In genomic region chr9:134495881-134496412, GRCh38 we compare ENCODE assay signal across 15 cellular contexts.
DNase-seq lines count a peak whose midpoint lies in the region; ATAC-seq and TF ChIP-seq lines count a peak whose summit lies in the region.
"Had no signal": no experiment of that assay in that cellular context is flagged by ENCODE, and none has a peak within 500 bp of the region (broad histone marks: within the 10 kb centered on the region; RNA-seq: fewer than 3 reads in every experiment).

No MANE protein-coding gene starts in this region.

- no peaks in the 10 kb centered on the region for H3K36me3 Mint-ChIP-seq in natural killer cell treated with Interleukin-12 subunit alpha and Interleukin-12 subunit beta and Interleukin-15 and Interleukin-18, amount 100 ng/mL, for 72 hours
- H3K36me3 Mint-ChIP-seq in progenitor cell of endocrine pancreas (ENCODE audit: insufficient read depth) = no peaks in the 10 kb centered on the region
- H3K36me3 Mint-ChIP-seq: CD8-positive, alpha-beta T cell had no signal

- no peaks in the 10 kb centered on the region for H3K9me3 ChIP-seq in SK-N-SH
- H3K9me3 ChIP-seq in IMR-90 (ENCODE audit: control insufficient read depth, insufficient read depth, low read length) = peaks cover under 1% of the 10 kb centered on the region; the same call in 1 of the 2 replicates
- no peaks in the 10 kb centered on the region for H3K9me3 ChIP-seq in transverse colon

- H3K4me3 ChIP-seq in SK-N-SH (ENCODE audit: low read depth in 2 of 2, low read length in 1 of 2) = no peak overlapping the region
- H3K4me3 ChIP-seq in IMR-90 (ENCODE audit: insufficient read depth, low read depth, low read length) = no peak overlapping the region
- no peak overlapping the region for H3K4me3 ChIP-seq in transverse colon
- H3K4me3 ChIP-seq: BLaER1 had no signal

- TF ChIP-seq POLR2A in IMR-90 (IDR thresholded peaks at IDR 0.05; ENCODE audit: low read depth, low read length) (no peak), transverse colon (IDR thresholded peaks at IDR 0.05) (no peak)

- H2BK20ac ChIP-seq in IMR-90 (ENCODE audit: low read depth, low read length) = peak overlapping the region; percentile 84

- peaks cover 18% of the 10 kb centered on the region for H3F3A ChIP-seq in SK-N-SH (replicated peaks; ENCODE audit: insufficient read depth)

- no peaks in the 10 kb centered on the region for H4K20me1 ChIP-seq in SK-N-SH (ENCODE audit: insufficient read depth)
- no peaks in the 10 kb centered on the region for H4K20me1 ChIP-seq in IMR-90 (ENCODE audit: insufficient read depth, low read length)
- H4K20me1 ChIP-seq: BLaER1 had no signal

- no TSS peak for BruUV-seq in IMR-90 (replicated peaks; lab: Mats Ljungman, UMichigan)

- H3K27me3 ChIP-seq in SK-N-SH (ENCODE audit: insufficient read depth) (no peaks in the 10 kb centered on the region; the same call in 1 of the 2 replicates), IMR-90 (ENCODE audit: control insufficient read depth, insufficient read depth, low read length) (no peaks in the 10 kb centered on the region), transverse colon (peaks cover 5% of the 10 kb centered on the region), foreskin keratinocyte (peaks cover 11% of the 10 kb centered on the region)

- peaks cover 8% of the 10 kb centered on the region for H3K9me1 ChIP-seq in IMR-90 (ENCODE audit: insufficient read depth, low read length)

- peaks cover 4 to 23% of the 10 kb centered on the region in 2 experiments; a peak in 2 of 4 replicates for H3K4me1 ChIP-seq in SK-N-SH (ENCODE audit: control insufficient read depth in 1 of 2, insufficient read depth in 2 of 2, low read depth in 1 of 2, low read length in 1 of 2)
- H3K4me1 ChIP-seq in IMR-90 (ENCODE audit: control insufficient read depth, insufficient read depth, low read length) = peaks cover 24% of the 10 kb centered on the region
- peaks cover 0 to 5% (median 0%) of the 10 kb centered on the region in 4 donors for H3K4me1 ChIP-seq in transverse colon
- H3K4me1 ChIP-seq in foreskin keratinocyte = no peaks in the 10 kb centered on the region

- H3K27ac ChIP-seq in SK-N-SH (ENCODE audit: low read depth in 2 of 2, low read length in 1 of 2) (no peak overlapping the region), IMR-90 (ENCODE audit: insufficient read depth, low read length) (peak overlapping the region; percentile 27; the same call in 1 of the 2 replicates), transverse colon (no peak overlapping the region), foreskin keratinocyte (no peak overlapping the region)
- H3K27ac ChIP-seq: 22Rv1, BLaER1 had no signal

- TF ChIP-seq CTCF in SK-N-SH (IDR thresholded peaks at IDR 0.05) (no peak), IMR-90 (conservative IDR thresholded peaks at IDR 0.05; ENCODE audit: low read depth, low read length) (no peak), transverse colon (IDR thresholded peaks at IDR 0.05) (no peak), progenitor cell of endocrine pancreas (IDR thresholded peaks at IDR 0.05; ENCODE audit: unreplicated experiment) (no peak), foreskin keratinocyte (conservative IDR thresholded peaks at IDR 0.05) (no peak)

- TF ChIP-seq RAD21 in SK-N-SH (IDR thresholded peaks at IDR 0.05; ENCODE audit: low read length) (no peak), IMR-90 (IDR thresholded peaks at IDR 0.05; ENCODE audit: low read length) (no peak)

- peak overlapping the region; percentile 90 for H2AK5ac ChIP-seq in IMR-90 (ENCODE audit: low read depth, low read length)

- no peak overlapping the region for H3K56ac ChIP-seq in IMR-90 (ENCODE audit: extremely low read depth, insufficient read depth, low read length)

- H2AK9ac ChIP-seq in IMR-90 (replicated peaks; ENCODE audit: low read depth, low read length, poor library complexity) = peak overlapping the region; percentile 89

- peak overlapping the region; percentile 98; the same call in 2 of the 3 replicates for H2BK15ac ChIP-seq in IMR-90 (ENCODE audit: low read depth, low read length)

- 92% methylated on average over 16 of the region's 17 CpGs for WGBS in SK-N-SH (ENCODE audit: low lambda C conversion rate)
- WGBS in IMR-90 (ENCODE audit: extremely low coverage in 2 of 2, insufficient read length in 1 of 2), 2 experiments = 98% methylated on average over 11 of the region's 17 CpGs; no CpG with 5 or more reads in 1 of the 2 experiments
- WGBS in transverse colon (ENCODE audit: low coverage in 1 of 2), 2 donors = 84 to 93% methylated on average over 8 to 17 of the region's 17 CpGs

- no peak overlapping the region for H3K4me3 Mint-ChIP-seq in natural killer cell treated with Interleukin-12 subunit alpha and Interleukin-12 subunit beta and Interleukin-15 and Interleukin-18, amount 100 ng/mL, for 72 hours
- no peak overlapping the region for H3K4me3 Mint-ChIP-seq in progenitor cell of endocrine pancreas (ENCODE audit: low read depth)
- H3K4me3 Mint-ChIP-seq: CD8-positive, alpha-beta T cell had no signal

- H3K9ac ChIP-seq in SK-N-SH (no peak overlapping the region), IMR-90 (ENCODE audit: low read depth, low read length) (no peak overlapping the region)
- H3K9ac ChIP-seq: BLaER1 had no signal

- H3K27me3 Mint-ChIP-seq in natural killer cell treated with Interleukin-12 subunit alpha and Interleukin-12 subunit beta and Interleukin-15 and Interleukin-18, amount 100 ng/mL, for 72 hours = peaks cover 0 to 10% of the 10 kb centered on the region in 2 donors
- peaks cover 7% of the 10 kb centered on the region for H3K27me3 Mint-ChIP-seq in progenitor cell of endocrine pancreas

- peak overlapping the region; percentile 7 for H2BK5ac ChIP-seq in IMR-90 (ENCODE audit: low read depth, low read length, poor library complexity, severe bottlenecking)

- peak overlapping the region; percentile 26; the same call in 1 of the 2 replicates for H3K4me2 ChIP-seq in SK-N-SH
- no peak overlapping the region for H3K4me2 ChIP-seq in IMR-90 (ENCODE audit: low read depth, low read length)
- H3K4me2 ChIP-seq: BLaER1 had no signal

- peak overlapping the region; percentile 43; the same call in 1 of the 2 replicates for H4K5ac ChIP-seq in IMR-90 (ENCODE audit: low read depth, low read length)

- no peaks in the 10 kb centered on the region for H3K9me3 Mint-ChIP-seq in natural killer cell treated with Interleukin-12 subunit alpha and Interleukin-12 subunit beta and Interleukin-15 and Interleukin-18, amount 100 ng/mL, for 72 hours
- no peaks in the 10 kb centered on the region for H3K9me3 Mint-ChIP-seq in progenitor cell of endocrine pancreas (ENCODE audit: low read depth)
- H3K9me3 Mint-ChIP-seq: CD8-positive, alpha-beta T cell had no signal

- peak overlapping the region; percentile 57 for H3K14ac ChIP-seq in IMR-90 (replicated peaks; ENCODE audit: low read depth, low read length)

- H3K23ac ChIP-seq in IMR-90 (ENCODE audit: low read depth, low read length) = peak overlapping the region; percentile 32; the same call in 1 of the 2 replicates

- H3K27ac Mint-ChIP-seq in natural killer cell treated with Interleukin-12 subunit alpha and Interleukin-12 subunit beta and Interleukin-15 and Interleukin-18, amount 100 ng/mL, for 72 hours = no peak overlapping the region
- no peak overlapping the region for H3K27ac Mint-ChIP-seq in progenitor cell of endocrine pancreas
- H3K27ac Mint-ChIP-seq: CD8-positive, alpha-beta T cell had no signal

- H2AFZ ChIP-seq in SK-N-SH (ENCODE audit: low read depth) (no peak overlapping the region), IMR-90 (replicated peaks; ENCODE audit: low read length, poor library complexity) (peak overlapping the region; percentile 83)

- TF ChIP-seq EP300 in SK-N-SH (IDR thresholded peaks at IDR 0.05; ENCODE audit: borderline replicate concordance in 1 of 2, low read depth in 1 of 2, low read length in 1 of 2) (no peak), transverse colon (IDR thresholded peaks at IDR 0.05; ENCODE audit: low read depth) (no peak)

- no peaks in the 10 kb centered on the region for H3K4me1 Mint-ChIP-seq in natural killer cell treated with Interleukin-12 subunit alpha and Interleukin-12 subunit beta and Interleukin-15 and Interleukin-18, amount 100 ng/mL, for 72 hours (ENCODE audit: low read depth in 2 of 2)
- no peaks in the 10 kb centered on the region for H3K4me1 Mint-ChIP-seq in progenitor cell of endocrine pancreas (ENCODE audit: low read depth)

- in situ Hi-C loops in IMR-90 (cut with MboI; ENCODE audit: low sequenced_read_pairs) = no loop called here
- in situ Hi-C loops in transverse colon (cut with MboI; ENCODE audit: low pct_ligation_motif_present in 1 of 4, low pct_unique_long_range_greater_than_20kb in 1 of 4, low sequenced_read_pairs in 3 of 4) = no loop called here

- CTCF ChIA-PET in SK-N-SH (lab: Yijun Ruan, JAX) (no interaction called here), IMR-90 (lab: Yijun Ruan, JAX) (no interaction called here)

- POLR2A ChIA-PET in SK-N-SH (lab: Yijun Ruan, JAX) = no interaction called here
- POLR2A ChIA-PET in IMR-90 (lab: Charles Lee; ENCODE audit: unreplicated experiment) = no interaction called here

- ATAC-seq in SK-N-SH treated with all-trans-retinoic acid at 6 μM for 48 hours (no peak), IMR-90 (ENCODE audit: low read depth) (no peak), foreskin keratinocyte (no peak)
- ATAC-seq in natural killer cell treated with Interleukin-12 subunit alpha and Interleukin-12 subunit beta and Interleukin-15 and Interleukin-18, amount 100 ng/mL, for 72 hours = no peak
- ATAC-seq: CD8-positive, alpha-beta T cell had no signal

- DNase-seq in SK-N-SH = no peak
- DNase-seq in IMR-90 = no peak
- peak; percentile 58 for DNase-seq in natural killer cell treated with Interleukin-12 subunit alpha and Interleukin-12 subunit beta and Interleukin-15 and Interleukin-18, amount 100 ng/mL, for 72 hours (ENCODE audit: low spot score)
- DNase-seq in transverse colon = peak; percentile 1
- DNase-seq in progenitor cell of endocrine pancreas (ENCODE audit: low spot score, unreplicated experiment) = no peak
- no peak for DNase-seq in foreskin keratinocyte
- no peak for DNase-seq in NCI-H510A treated with DMSO at 0.1 percent for 48 hours (lab: John Stamatoyannopoulos, UW)
- DNase-seq: CD8-positive, alpha-beta T cell; DMS79; NCI-H187; NCI-H226; NCI-H526 treated with DMSO at 0.1 percent for 48 hours had no signal

- intact Hi-C loops in IMR-90 (cut with micrococcal nuclease) (no loop called here), transverse colon (cut with DNase I; ENCODE audit: low total_unique reads) (no loop called here)

- H3K18ac ChIP-seq in IMR-90 (ENCODE audit: low read depth, low read length) = no peak overlapping the region; the same call in 1 of the 2 replicates

- no peaks in the 10 kb centered on the region; a peak in 1 of 4 replicates for H3K79me1 ChIP-seq in IMR-90 (ENCODE audit: low read depth in 1 of 2, low read length in 2 of 2)

- peak overlapping the region; percentile 93 for H4K91ac ChIP-seq in IMR-90 (ENCODE audit: insufficient read depth, low read depth, low read length)

- H4K8ac ChIP-seq in IMR-90 (ENCODE audit: low read depth in 2 of 2, low read length in 2 of 2) = peak overlapping the region; percentile 40 to 89; a peak in 3 of 4 replicates

- H3K36me3 ChIP-seq in SK-N-SH (replicated peaks in 1 of 2; ENCODE audit: control insufficient read depth in 1 of 2, insufficient read depth in 2 of 2, low read length in 1 of 2) (no peaks in the 10 kb centered on the region), IMR-90 (ENCODE audit: control insufficient read depth, insufficient read depth, low read length) (no peaks in the 10 kb centered on the region), transverse colon (no peaks in the 10 kb centered on the region)

- no peaks in the 10 kb centered on the region for H3K79me2 ChIP-seq in SK-N-SH (ENCODE audit: insufficient read depth)

- H3K4ac ChIP-seq in IMR-90 (ENCODE audit: low read depth, low read length) = peak overlapping the region; percentile 89

- H2BK120ac ChIP-seq in IMR-90 (ENCODE audit: low read depth, low read length) = peak overlapping the region; percentile 92

- dilution Hi-C loops in IMR-90 (cut with HindIII; ENCODE audit: low sequenced_read_pairs, unreplicated experiment) = no loop called here

- H3K9me2 ChIP-seq in SK-N-SH = no peaks in the 10 kb centered on the region

Comparison
In these comparisons a context has a peak if more than half of its experiments do, and no peak if none do; other contexts are left out.
1. DNase-seq: peak in natural killer cell treated with Interleukin-12 subunit alpha and Interleukin-12 subunit beta and Interleukin-15 and Interleukin-18, amount 100 ng/mL, for 72 hours (single experiment) and transverse colon (single experiment); none in SK-N-SH (single experiment), IMR-90 (single experiment), progenitor cell of endocrine pancreas (single experiment), foreskin keratinocyte (0 of 2) and NCI-H510A treated with DMSO at 0.1 percent for 48 hours (single experiment).